Comparison of ENCODE assay signal across 2 cellular contexts in genomic region chr22:49900441-49901230, GRCh38.
TF ChIP-seq lines count a peak whose summit lies in the region.

No MANE protein-coding gene starts in this region.

TF ChIP-seq in SK-N-SH treated with all-trans-retinoic acid at 6 μM for 48 hours, 23 proteins besides CTCF, POLR2A, EP300 and RAD21 (continued from another document):
- TF ChIP-seq TSHZ2 (CRISPR knock-in tag; IDR thresholded peaks at IDR 0.05) (no peak), ESRRG (CRISPR knock-in tag; IDR thresholded peaks at IDR 0.05) (no peak), RARB (CRISPR knock-in tag; IDR thresholded peaks at IDR 0.05) (no peak), PATZ1 (CRISPR knock-in tag; IDR thresholded peaks at IDR 0.05; ENCODE audit: borderline replicate concordance) (no peak), TCF4 (CRISPR knock-in tag; IDR thresholded peaks at IDR 0.05; ENCODE audit: borderline replicate concordance) (no peak), ZFP30 (CRISPR knock-in tag; IDR thresholded peaks at IDR 0.05) (no peak), ZNF8 (CRISPR knock-in tag; IDR thresholded peaks at IDR 0.05) (no peak), PPARA (CRISPR knock-in tag; IDR thresholded peaks at IDR 0.05; ENCODE audit: borderline replicate concordance) (no peak), GLIS3 (CRISPR knock-in tag; IDR thresholded peaks at IDR 0.05) (no peak), CREB5 (CRISPR knock-in tag; IDR thresholded peaks at IDR 0.05; ENCODE audit: low read depth) (no peak), SNAI2 (CRISPR knock-in tag; IDR thresholded peaks at IDR 0.05) (no peak), ISL1 (CRISPR knock-in tag; IDR thresholded peaks at IDR 0.05) (no peak), ZFP3 (CRISPR knock-in tag; IDR thresholded peaks at IDR 0.05) (no peak), CSRNP3 (CRISPR knock-in tag; IDR thresholded peaks at IDR 0.05) (no peak), ARNTL (CRISPR knock-in tag; IDR thresholded peaks at IDR 0.05; ENCODE audit: borderline replicate concordance, low read depth) (no peak), ZNF70 (CRISPR knock-in tag; IDR thresholded peaks at IDR 0.05) (no peak), OSR1 (CRISPR knock-in tag; IDR thresholded peaks at IDR 0.05) (no peak), ZNF565 (CRISPR knock-in tag; conservative IDR thresholded peaks at IDR 0.05; ENCODE audit: low read depth) (no peak)

TF ChIP-seq in SK-N-SH, 30 proteins besides CTCF, POLR2A, EP300 and RAD21:
- TF ChIP-seq ZBTB33 (IDR thresholded peaks at IDR 0.05; ENCODE audit: borderline replicate concordance, low read depth) = no peak
- no peak for TF ChIP-seq JUND (IDR thresholded peaks at IDR 0.05)
- TF ChIP-seq GABPA (IDR thresholded peaks at IDR 0.05; ENCODE audit: low read depth) = no peak
- TF ChIP-seq FOSL2 (IDR thresholded peaks at IDR 0.05; ENCODE audit: borderline replicate concordance, low read depth) = no peak
- no peak for TF ChIP-seq TCF12 (IDR thresholded peaks at IDR 0.05)
- no peak for TF ChIP-seq USF1 (IDR thresholded peaks at IDR 0.05; ENCODE audit: borderline replicate concordance, low read depth)
- TF ChIP-seq ELF1 (IDR thresholded peaks at IDR 0.05) = no peak
